In genomic region chr12:108833355-108833733, GRCh38 we compare ENCODE assay signal across 10 cellular contexts. TPM values are rescaled to one million over a fixed set of nuclear protein-coding genes. Genes with fewer than 3 reads are reported as not detected.
A peak's percentile ranks its signal among the peaks of the same experiment; 100 is the strongest.
DNase-seq lines count a peak whose midpoint lies in the region; ATAC-seq, FAIRE-seq and TF ChIP-seq lines count a peak whose summit lies in the region.
"Had no signal": no experiment of that assay in that cellular context is flagged by ENCODE, and none has a peak within 500 bp of the region (broad histone marks: within the 10 kb centered on the region; RNA-seq: fewer than 3 reads in every experiment).

No MANE protein-coding gene starts in this region.

- in situ Hi-C loops in G401 (cut with HindIII; ENCODE audit: low sequenced_read_pairs) = no loop called here

- peaks cover 90% of the 10 kb centered on the region for H3K36me3 Mint-ChIP-seq in activated T-helper 17 cell treated with anti-CD3 and anti-CD28 coated beads, Interleukin-2, amount 50 U/mL, for 72 hours (ENCODE audit: low read depth)

- H3K36me3 ChIP-seq in heart left ventricle = peaks cover 0 to 65% (median 34%) of the 10 kb centered on the region in 9 donors

- H3K27me3 ChIP-seq in heart left ventricle = no peaks in the 10 kb centered on the region

- FAIRE-seq in D721Med (lab: Jason Lieb, UNC) = no peak

- DNase-seq in G401 (ENCODE audit: low spot score) = peak; percentile 68
- peak in 3 of 5 donors; percentile 66 to 81 (median 78) for DNase-seq in heart left ventricle
- no peak for DNase-seq in sciatic nerve (ENCODE audit: low spot score)
- no peak for DNase-seq in germinal center (ENCODE audit: low spot score)
- no peak for DNase-seq in D721Med (ENCODE audit: insufficient read length, low spot score)
- DNase-seq: activated B cell treated with CpG ODN at 0.5 μM for 24 hours had no signal

- peaks cover 33% of the 10 kb centered on the region for H3K4me1 Mint-ChIP-seq in activated T-helper 17 cell treated with anti-CD3 and anti-CD28 coated beads, Interleukin-2, amount 50 U/mL, for 72 hours

- no peaks in the 10 kb centered on the region for H3K9me3 ChIP-seq in heart left ventricle

- H3K27me3 Mint-ChIP-seq in activated T-helper 17 cell treated with anti-CD3 and anti-CD28 coated beads, Interleukin-2, amount 50 U/mL, for 72 hours = no peaks in the 10 kb centered on the region
- H3K27me3 Mint-ChIP-seq: activated B cell treated with CpG ODN at 0.5 μM for 24 hours, IgD-negative memory B cell had no signal

- peaks cover 30 to 91% (median 80%) of the 10 kb centered on the region in 12 donors for H3K4me1 ChIP-seq in heart left ventricle

- ATAC-seq in activated T-helper 17 cell treated with anti-CD3 and anti-CD28 coated beads, Interleukin-2, amount 50 U/mL, for 72 hours (replicated peaks) = no peak
- ATAC-seq in heart left ventricle = peak; percentile 25 to 72 (median 38)
- peak; percentile 40 for ATAC-seq in sciatic nerve
- ATAC-seq in GM18870 (IDR thresholded peaks at IDR 0.05; ENCODE audit: unreplicated experiment) = no peak
- ATAC-seq in HG03457 (IDR thresholded peaks at IDR 0.05; ENCODE audit: unreplicated experiment) = no peak

- intact Hi-C loops in heart left ventricle (cut with DNase I) (loop anchor here in 1 of 10 donors (2.0 kb wide), 1 partner anchor 23 kb away; the partner anchor contains the start of gene SSH1), sciatic nerve (cut with DNase I) (no loop called here)

- TF ChIP-seq CTCF in heart left ventricle (IDR thresholded peaks at IDR 0.05) (no peak), D721Med (IDR thresholded peaks at IDR 0.05; ENCODE audit: insufficient read depth, missing control alignments) (no peak)

- peak overlapping the region; percentile 83 to 96 (median 92) for H3K27ac ChIP-seq in heart left ventricle

- TF ChIP-seq POLR2A in heart left ventricle (IDR thresholded peaks at IDR 0.05) = peak in 1 of 2 donors; percentile 27

- peak overlapping the region in 5 of 12 donors; percentile 4 to 32 (median 12) for H3K4me3 ChIP-seq in heart left ventricle

- peak overlapping the region; percentile 65 for H3K4me3 Mint-ChIP-seq in activated T-helper 17 cell treated with anti-CD3 and anti-CD28 coated beads, Interleukin-2, amount 50 U/mL, for 72 hours
- H3K4me3 Mint-ChIP-seq: activated B cell treated with CpG ODN at 0.5 μM for 24 hours, IgD-negative memory B cell had no signal

- H3K27ac Mint-ChIP-seq in activated T-helper 17 cell treated with anti-CD3 and anti-CD28 coated beads, Interleukin-2, amount 50 U/mL, for 72 hours = no peak overlapping the region
- H3K27ac Mint-ChIP-seq: activated B cell treated with CpG ODN at 0.5 μM for 24 hours had no signal

- H3K9me3 Mint-ChIP-seq in activated T-helper 17 cell treated with anti-CD3 and anti-CD28 coated beads, Interleukin-2, amount 50 U/mL, for 72 hours = no peaks in the 10 kb centered on the region
- H3K9me3 Mint-ChIP-seq: activated B cell treated with CpG ODN at 0.5 μM for 24 hours, IgD-negative memory B cell had no signal

- 7 to 18% (median 10%) methylated on average over 8 to 9 of the region's 9 CpGs for WGBS in heart left ventricle, 4 donors

RNA-seq across cellular contexts. Expression of gene SSH1, which starts 24.0 kb away (rescaled TPM):
- total RNA-seq in G401 (2014; rRNA removed; shearing (Covaris generic)) = 34.8 and 45.1 TPM in 2 replicates
- 10 to 100 TPM; 60.8 to 95.4 TPM for total RNA-seq in activated T-helper 17 cell treated with anti-CD3 and anti-CD28 coated beads, Interleukin-2, amount 50 U/mL, for 72 hours
- total RNA-seq in heart left ventricle (10 to 100 TPM; 20.2 to 45.8 (median 34.3) TPM), sciatic nerve (74.3 TPM)
- polyA plus RNA-seq in heart left ventricle = 10 to 100 TPM in 1 of 2 donors, 1 to 10 TPM in 1; 7.8 to 15.2 TPM

RNA-seq across cellular contexts. Expression of gene DAO, which starts 46.5 kb away (rescaled TPM):
- total RNA-seq in G401 (2014; rRNA removed; shearing (Covaris generic)) = 21.5 and 22.1 TPM in 2 replicates
- total RNA-seq in activated T-helper 17 cell treated with anti-CD3 and anti-CD28 coated beads, Interleukin-2, amount 50 U/mL, for 72 hours = not detected
- not detected for total RNA-seq in heart left ventricle
- not detected for polyA plus RNA-seq in heart left ventricle
- not detected for total RNA-seq in sciatic nerve
- total RNA-seq: activated B cell treated with CpG ODN at 0.5 μM for 24 hours had no signal
- polyA plus RNA-seq: IgD-negative memory B cell had no signal

Comparison
In these comparisons a context has a peak if more than half of its experiments do, and no peak if none do; other contexts are left out.
1. DNase-seq: peak in G401 (single experiment) and heart left ventricle (3 of 5); none in sciatic nerve (single experiment), germinal center (single experiment) and D721Med (single experiment).
2. ATAC-seq: peak in heart left ventricle (4 of 4) and sciatic nerve (single experiment); none in activated T-helper 17 cell treated with anti-CD3 and anti-CD28 coated beads, Interleukin-2, amount 50 U/mL, for 72 hours (single experiment), GM18870 (single experiment) and HG03457 (single experiment).
3. RNA of gene DAO, which starts 46.5 kb away (total RNA-seq): 21.5 to 22.1 TPM in G401; not detected in activated T-helper 17 cell treated with anti-CD3 and anti-CD28 coated beads, Interleukin-2, amount 50 U/mL, for 72 hours, not detected in heart left ventricle and not detected in sciatic nerve (single experiment); every median in the first group is over 10 times any median in the second.